Comparison of ENCODE assay signal across 28 cellular contexts in genomic region chr2:178029342-178029741, GRCh38.
"Had no signal": no experiment of that assay in that cellular context is flagged by ENCODE, and none has a peak within 500 bp of the region (broad histone marks: within the 10 kb centered on the region; RNA-seq: fewer than 3 reads in every experiment).

No MANE protein-coding gene starts in this region.

- ATAC-seq: activated CD4-positive, alpha-beta T cell treated with anti-CD3 and anti-CD28 coated beads for 36 hours; activated CD8-positive, alpha-beta memory T cell treated with anti-CD3 and anti-CD28 coated beads, Interleukin-2, amount 10 ng/mL, durations not matched to agents 7 days and 5 days; activated CD8-positive, alpha-beta T cell treated with anti-CD3 and anti-CD28 coated beads, Interleukin-2, amount 10 ng/mL, durations not matched to agents 7 days and 5 days; activated naive CD8-positive, alpha-beta T cell treated with anti-CD3 and anti-CD28 coated beads, Interleukin-2, amount 50 U/mL, for 24 hours; body of pancreas; esophagus mucosa; gastrocnemius medialis; heart left ventricle; T-helper 17 cell had no signal

- DNase-seq: activated CD4-positive, alpha-beta memory T cell treated with anti-CD3 and anti-CD28 coated beads for 36 hours; activated CD4-positive, alpha-beta T cell treated with anti-CD3 and anti-CD28 coated beads for 36 hours; activated CD4-positive, alpha-beta T cell treated with anti-CD3 and anti-CD28 coated beads, Interleukin-2, amount 10 ng/mL, durations not matched to agents 24 days and 14 days; activated CD4-positive, CD25-positive, alpha-beta regulatory T cell; activated CD4-positive, CD25-positive, alpha-beta regulatory T cell treated with anti-CD3 and anti-CD28 coated beads, Interleukin-2, amount 50 U/mL, for 72 hours; activated CD8-positive, alpha-beta memory T cell treated with anti-CD3 and anti-CD28 coated beads, Interleukin-2, amount 10 ng/mL, durations not matched to agents 7 days and 5 days; activated CD8-positive, alpha-beta memory T cell treated with anti-CD3 and anti-CD28 coated beads, Interleukin-2, amount 50 U/mL, for 4 hours; activated CD8-positive, alpha-beta T cell treated with anti-CD3 and anti-CD28 coated beads, Interleukin-2, amount 10 ng/mL, durations not matched to agents 7 days and 5 days; activated effector memory CD4-positive, alpha-beta T cell treated with anti-CD3 and anti-CD28 coated beads, Interleukin-2, amount 50 U/mL, for 16 hours; activated naive CD4-positive, alpha-beta T cell treated with anti-CD3 and anti-CD28 coated beads for 36 hours; activated naive CD8-positive, alpha-beta T cell treated with anti-CD3 and anti-CD28 coated beads for 36 hours; activated naive CD8-positive, alpha-beta T cell treated with anti-CD3 and anti-CD28 coated beads, Interleukin-2, amount 50 U/mL, for 24 hours; activated T-cell treated with anti-CD3 and anti-CD28 coated beads, Interleukin-2, amount 50 U/mL, for 1 hour; activated T-cell treated with anti-CD3 and anti-CD28 coated beads, Interleukin-2, amount 50 U/mL, for 48 hours; adrenal gland; amygdala; aorta; body of pancreas; caudate nucleus; colonic mucosa; effector CD8-positive, alpha-beta T cell; foreskin fibroblast; gastrocnemius medialis; glutamatergic neuron; heart left ventricle; T-helper 17 cell; T1000 had no signal
